ENCODE assay signal across 12 cellular contexts in genomic region chr1:160124709-160125478, GRCh38. TPM values are rescaled to one million over a fixed set of nuclear protein-coding genes. Genes with fewer than 3 reads are reported as not detected.
DNase-seq lines count a peak whose midpoint lies in the region; ATAC-seq, FAIRE-seq and TF ChIP-seq lines count a peak whose summit lies in the region.
"Had no signal": no experiment of that assay in that cellular context is flagged by ENCODE, and none has a peak within 500 bp of the region (broad histone marks: within the 10 kb centered on the region; RNA-seq: fewer than 3 reads in every experiment).

No MANE protein-coding gene starts in this region.

- no peaks in the 10 kb centered on the region for H4K20me1 ChIP-seq in PC-3 (ENCODE audit: low read length)

- H3K36me3 ChIP-seq in PC-3 (ENCODE audit: low read depth, low read length): no peaks in the 10 kb centered on the region
- H3K36me3 ChIP-seq in esophagus squamous epithelium: peaks cover 0 to 6% (median 0%) of the 10 kb centered on the region in 3 donors
- no peaks in the 10 kb centered on the region for H3K36me3 ChIP-seq in pancreas

- peak; percentile 57 for TF ChIP-seq CTCF in PC-3 (conservative IDR thresholded peaks at IDR 0.05; ENCODE audit: low read depth, low read length)
- peak in 2 of 6 experiments; percentile 20 to 33 for TF ChIP-seq CTCF in esophagus squamous epithelium (IDR thresholded peaks at IDR 0.05)
- no peak for TF ChIP-seq CTCF in pancreas (IDR thresholded peaks at IDR 0.05)

- H3K4me1 ChIP-seq in PC-3 (ENCODE audit: insufficient read depth, low read length) (peaks cover 40% of the 10 kb centered on the region), esophagus squamous epithelium (peaks cover 4 to 38% (median 17%) of the 10 kb centered on the region in 3 donors), pancreas (no peaks in the 10 kb centered on the region)

- peak; percentile 91 for DNase-seq in EH (ENCODE audit: low read depth)
- peak; percentile 98 for DNase-seq in PC-3
- no peak for DNase-seq in esophagus squamous epithelium (lab: John Stamatoyannopoulos, UW)
- DNase-seq in pancreas: peak in 1 of 6 donors; percentile 6
- DNase-seq in activated naive CD4-positive, alpha-beta T cell treated with anti-CD3 and anti-CD28 coated beads, Interleukin-2, amount 50 U/mL, for 16 hours: no peak
- DNase-seq in NCI-H82 (lab: John Stamatoyannopoulos, UW): no peak
- DNase-seq in activated CD8-positive, alpha-beta memory T cell treated with anti-CD3 and anti-CD28 coated beads, Interleukin-2, amount 50 U/mL, for 4 hours: no peak
- DNase-seq: activated CD4-positive, alpha-beta T cell treated with anti-CD3 and anti-CD28 coated beads for 36 hours; GF-D8; NCI-H2081 treated with DMSO at 0.1 percent for 48 hours had no signal

- peak overlapping the region; percentile 61 for H3K4me2 ChIP-seq in PC-3 (ENCODE audit: low read length)

- H3K27ac ChIP-seq in PC-3 (ENCODE audit: low read length): peak overlapping the region; percentile 71
- peak overlapping the region; percentile 36 to 77 (median 68) for H3K27ac ChIP-seq in esophagus squamous epithelium
- H3K27ac ChIP-seq in pancreas: no peak overlapping the region

- TSS peak; percentile 89 for BruUV-seq in PC-3 (replicated peaks; lab: Mats Ljungman, UMichigan)

- intact Hi-C loops in PC-3 (cut with micrococcal nuclease) (no loop called here), esophagus squamous epithelium (cut with DNase I) (no loop called here), pancreas (cut with DNase I) (no loop called here)

- POLR2A ChIA-PET in PC-3 (lab: Charles Lee; ENCODE audit: unreplicated experiment): no interaction called here

- CTCF ChIA-PET in PC-3 (lab: Charles Lee): no interaction called here

- H3F3A ChIP-seq in PC-3 (ENCODE audit: low read length, unreplicated experiment): peaks cover 7% of the 10 kb centered on the region

- H2AFZ ChIP-seq in PC-3 (ENCODE audit: low read length): no peak overlapping the region

- peak; percentile 85 for ATAC-seq in PC-3
- ATAC-seq in pancreas: peak; percentile 60 to 88 (median 73)
- no peak for ATAC-seq in GM21360 (IDR thresholded peaks at IDR 0.05; ENCODE audit: unreplicated experiment)
- ATAC-seq: activated CD4-positive, alpha-beta T cell treated with anti-CD3 and anti-CD28 coated beads for 36 hours had no signal

- H3K4me3 ChIP-seq in PC-3 (ENCODE audit: low read length) (peak overlapping the region; percentile 7; the same call in 1 of the 2 replicates), esophagus squamous epithelium (no peak overlapping the region), pancreas (no peak overlapping the region)

- H3K9me3 ChIP-seq in PC-3 (ENCODE audit: low read length) (no peaks in the 10 kb centered on the region), esophagus squamous epithelium (no peaks in the 10 kb centered on the region), pancreas (no peaks in the 10 kb centered on the region)

- H3K27me3 ChIP-seq in PC-3 (ENCODE audit: low read length) (no peaks in the 10 kb centered on the region), esophagus squamous epithelium (no peaks in the 10 kb centered on the region), pancreas (no peaks in the 10 kb centered on the region)

- no peak for FAIRE-seq in pancreas (lab: Jason Lieb, UNC)

- 22 to 28% methylated on average over 4 to 7 of the region's 8 CpGs for WGBS in esophagus squamous epithelium, 2 donors
- 58 to 64% methylated on average over 8 of the region's 8 CpGs for WGBS in pancreas, 2 donors

- no peak for TF ChIP-seq POLR2A in esophagus squamous epithelium (IDR thresholded peaks at IDR 0.05)

- no peaks in the 10 kb centered on the region for H3K79me2 ChIP-seq in PC-3 (ENCODE audit: low read length)

- 0 out of 2 replicates have a peak overlapping the region, but pooled peaks have one; percentile 4 for H3K9ac ChIP-seq in PC-3 (ENCODE audit: low read length)

- no peaks in the 10 kb centered on the region for H3K9me2 ChIP-seq in PC-3 (replicated peaks; ENCODE audit: low read length)

RNA-seq across cellular contexts. Expression of gene ATP1A2, which starts 9.3 kb away (rescaled TPM):
- not detected in 2 replicates for total RNA-seq in PC-3 (2014; rRNA removed)
- total RNA-seq in esophagus squamous epithelium: 10 to 100 TPM in 1 of 4 donors, 1 to 10 TPM in 3; 2.2 to 32.6 (median 5.3) TPM
- 1 to 10 TPM in 1 of 6 donors, under 1 TPM in 5; 0.34 to 2.7 (median 0.45) TPM for total RNA-seq in pancreas
- 1 to 10 TPM in 1 of 2 donors, under 1 TPM in 1; 0.89 to 1.6 TPM for polyA plus RNA-seq in pancreas
- total RNA-seq: activated CD4-positive, alpha-beta T cell treated with anti-CD3 and anti-CD28 coated beads for 36 hours had no signal

RNA-seq across cellular contexts. Expression of gene IGSF8, which starts 26.5 kb away (rescaled TPM):
- total RNA-seq in PC-3 (2014; rRNA removed): 37.1 and 49.1 TPM in 2 replicates
- 10 to 100 TPM; 17.0 to 19.6 (median 17.2) TPM for total RNA-seq in esophagus squamous epithelium
- 10 to 100 TPM; 12.9 to 24.5 (median 16.5) TPM for total RNA-seq in pancreas
- 10 to 100 TPM; 24.7 TPM for polyA plus RNA-seq in pancreas

RNA-seq across cellular contexts. Expression of gene ATP1A4, which starts 26.5 kb away (rescaled TPM):
- total RNA-seq in PC-3 (2014; rRNA removed) (0.04 TPM in 1 of 2 replicates, not detected in the other), esophagus squamous epithelium (1 to 10 TPM in 1 of 4 donors, under 1 TPM in 1, not detected in 2; 0.19 to 1.8 TPM), pancreas (not detected)
- not detected for polyA plus RNA-seq in pancreas
- total RNA-seq: activated CD4-positive, alpha-beta T cell treated with anti-CD3 and anti-CD28 coated beads for 36 hours; posterior vena cava had no signal

RNA-seq across cellular contexts. Expression of gene KCNJ9, which starts 43.6 kb away (rescaled TPM):
- total RNA-seq in PC-3 (2014; rRNA removed): not detected in 2 replicates
- total RNA-seq in esophagus squamous epithelium: not detected
- not detected for total RNA-seq in pancreas
- polyA plus RNA-seq in pancreas: under 1 TPM; 0.02 to 0.04 TPM
- total RNA-seq: posterior vena cava had no signal

RNA-seq across cellular contexts. Expression of gene KCNJ10, which starts 54.9 kb away (rescaled TPM):
- total RNA-seq in PC-3 (2014; rRNA removed) (0.15 TPM in 1 of 2 replicates, not detected in the other), esophagus squamous epithelium (under 1 TPM in 1 of 4 donors, not detected in 3; 0.59 TPM), pancreas (under 1 TPM in 2 of 6 donors, not detected in 4; 0.08 to 0.09 TPM)
- polyA plus RNA-seq in pancreas: under 1 TPM in 1 of 2 donors, not detected in 1; 0.05 TPM

Comparison
In these comparisons a context has a peak if more than half of its experiments do, and no peak if none do; other contexts are left out.
1. DNase-seq: peak in EH (single experiment) and PC-3 (single experiment); none in esophagus squamous epithelium (single experiment), activated naive CD4-positive, alpha-beta T cell treated with anti-CD3 and anti-CD28 coated beads, Interleukin-2, amount 50 U/mL, for 16 hours (single experiment), NCI-H82 (single experiment) and activated CD8-positive, alpha-beta memory T cell treated with anti-CD3 and anti-CD28 coated beads, Interleukin-2, amount 50 U/mL, for 4 hours (single experiment).
2. H3K27ac ChIP-seq: peak in PC-3 (single experiment) and esophagus squamous epithelium (4 of 4); none in pancreas (0 of 4).